ENCODE assay signal across 9 cellular contexts in genomic region chr5:10631597-10631996, GRCh38.
DNase-seq lines count a peak whose midpoint lies in the region; ATAC-seq lines count a peak whose summit lies in the region.
"Had no signal": no experiment of that assay in that cellular context is flagged by ENCODE, and none has a peak within 500 bp of the region (broad histone marks: within the 10 kb centered on the region; RNA-seq: fewer than 3 reads in every experiment).

No MANE protein-coding gene starts in this region.

- no peak overlapping the region for H3K4me3 ChIP-seq in HUES48 (ENCODE audit: low read depth, low read length)

- H3K9me3 ChIP-seq in HUES48 (ENCODE audit: control insufficient read depth, insufficient read depth, low read length), result no peaks in the 10 kb centered on the region

- H3K9me3 Mint-ChIP-seq in naive B cell, result no peaks in the 10 kb centered on the region

- ATAC-seq in GM18858 (IDR thresholded peaks at IDR 0.05; ENCODE audit: unreplicated experiment) (peak; percentile 2), GM21737 (IDR thresholded peaks at IDR 0.05; ENCODE audit: unreplicated experiment) (peak; percentile 0), naive B cell (ENCODE audit: low read depth in 2 of 2) (peak; percentile 2 to 5), GM19455 (IDR thresholded peaks at IDR 0.05; ENCODE audit: unreplicated experiment) (no peak)

- peaks cover 31% of the 10 kb centered on the region for H3K4me1 ChIP-seq in HUES48 (ENCODE audit: control insufficient read depth, insufficient read depth, low read length)

- H3K4me3 Mint-ChIP-seq in naive B cell, result peak overlapping the region; percentile 73 to 96 (median 86)

- no peaks in the 10 kb centered on the region for H3K27me3 ChIP-seq in HUES48 (ENCODE audit: control insufficient read depth, insufficient read depth, low read length)

- peaks cover 77 to 96% (median 85%) of the 10 kb centered on the region in 3 donors for H3K4me1 Mint-ChIP-seq in naive B cell

- no peaks in the 10 kb centered on the region for H3K36me3 ChIP-seq in HUES48 (ENCODE audit: control insufficient read depth, insufficient read depth, low read length)

- DNase-seq in naive B cell (no peak), H4 (ENCODE audit: low spot score) (no peak), nucleus accumbens (lab: John Stamatoyannopoulos, UW) (no peak), NCI-H1930 (lab: John Stamatoyannopoulos, UW) (no peak)
- DNase-seq: NCI-H774 had no signal

- H3K36me3 Mint-ChIP-seq in naive B cell, result peaks cover 0 to 5% of the 10 kb centered on the region in 2 donors

- peak overlapping the region; percentile 95 to 100 (median 98) for H3K27ac Mint-ChIP-seq in naive B cell

- peak overlapping the region; percentile 59 for H3K27ac ChIP-seq in HUES48 (ENCODE audit: low read depth, low read length)

- H3K27me3 Mint-ChIP-seq in naive B cell, result no peaks in the 10 kb centered on the region

- no peak overlapping the region for H3K9ac ChIP-seq in HUES48 (ENCODE audit: low read depth, low read length)
